In the genomic region with DNA sequence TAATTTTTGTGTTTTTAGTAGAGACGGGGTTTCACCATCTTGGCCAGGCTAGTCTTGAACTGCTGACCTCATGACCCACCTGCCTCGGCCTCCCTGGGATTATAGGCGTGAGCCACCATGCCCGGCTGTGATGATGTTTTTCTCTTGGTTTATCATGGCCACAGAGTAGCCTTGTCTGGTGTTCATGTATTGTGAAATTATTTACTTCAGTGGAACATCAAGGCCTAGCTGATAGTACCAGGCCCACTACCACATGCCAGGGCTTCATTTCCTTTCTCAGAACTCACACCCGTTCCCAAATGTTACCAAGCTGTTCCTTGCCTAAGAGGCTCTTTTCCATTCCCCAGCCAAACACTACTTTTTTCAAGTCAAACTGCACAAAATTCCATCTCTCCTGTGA, we compare ENCODE assay signal across 37 cellular contexts.
"Had no signal": no experiment of that assay in that cellular context is flagged by ENCODE, and none has a peak within 500 bp of the region (broad histone marks: within the 10 kb centered on the region; RNA-seq: fewer than 3 reads in every experiment).

No MANE protein-coding gene starts in this region.

- H3K9me3 Mint-ChIP-seq: activated B cell treated with CpG ODN at 0.5 μM for 24 hours; activated CD4-positive, alpha-beta T cell treated with anti-CD3 and anti-CD28 coated beads, Interleukin-2, amount 10 ng/mL, durations not matched to agents 24 days and 14 days; activated CD8-positive, alpha-beta T cell treated with anti-CD3 and anti-CD28 coated beads for 36 hours; activated naive CD4-positive, alpha-beta T cell treated with anti-CD3 and anti-CD28 coated beads for 36 hours; activated naive CD4-positive, alpha-beta T cell treated with anti-CD3 and anti-CD28 coated beads, Interleukin-2, amount 50 U/mL, for 72 hours; activated naive CD8-positive, alpha-beta T cell treated with anti-CD3 and anti-CD28 coated beads, Interleukin-2, amount 10 ng/mL, durations not matched to agents 7 days and 5 days; activated T-cell treated with anti-CD3 and anti-CD28 coated beads, Interleukin-2, amount 50 U/mL, for 4 hours; activated T-cell treated with anti-CD3 and anti-CD28 coated beads, Interleukin-2, amount 50 U/mL, for 72 hours; activated T-helper 1 cell treated with anti-CD3 and anti-CD28 coated beads, Interleukin-12 subunit alpha, Interleukin-12 subunit beta, Interleukin-2, Interleukin-4 antibody, amounts not matched to agents 30 ng/mL and 10 ng/mL and 1 ng/mL, durations not matched to agents 14 hours and 24 hours and 36 hours; activated T-helper 17 cell treated with anti-CD3 and anti-CD28 coated beads, Interleukin-2, amount 50 U/mL, for 72 hours; T-helper 1 cell treated with Interleukin-12 subunit alpha and Interleukin-12 subunit beta and Interleukin-4 antibody, amounts not matched to agents 30 μg/mL and 1 μg/mL, for 36 hours; T-helper 2 cell treated with Interferon-gamma antibody and Interleukin-4, amounts not matched to agents 5 μg/mL and 100 μg/mL, for 36 hours had no signal

- H3K4me3 Mint-ChIP-seq: activated B cell treated with CpG ODN at 0.5 μM for 24 hours; activated CD4-positive, alpha-beta memory T cell treated with anti-CD3 and anti-CD28 coated beads for 36 hours; activated CD4-positive, alpha-beta T cell treated with anti-CD3 and anti-CD28 coated beads, Interleukin-2, amount 10 ng/mL, durations not matched to agents 24 days and 14 days; activated CD8-positive, alpha-beta T cell treated with anti-CD3 and anti-CD28 coated beads for 36 hours; activated naive CD4-positive, alpha-beta T cell treated with anti-CD3 and anti-CD28 coated beads for 36 hours; activated naive CD8-positive, alpha-beta T cell treated with anti-CD3 and anti-CD28 coated beads, Interleukin-2, amount 10 ng/mL, durations not matched to agents 7 days and 5 days; activated T-cell treated with anti-CD3 and anti-CD28 coated beads, Interleukin-2, amount 50 U/mL, for 4 hours; activated T-cell treated with anti-CD3 and anti-CD28 coated beads, Interleukin-2, amount 50 U/mL, for 72 hours; activated T-helper 1 cell treated with anti-CD3 and anti-CD28 coated beads, Interleukin-12 subunit alpha, Interleukin-12 subunit beta, Interleukin-2, Interleukin-4 antibody, amounts not matched to agents 30 ng/mL and 10 ng/mL and 1 ng/mL, durations not matched to agents 14 hours and 24 hours and 36 hours; activated T-helper 17 cell treated with anti-CD3 and anti-CD28 coated beads, Interleukin-2, amount 50 U/mL, for 72 hours; T-helper 1 cell treated with Interleukin-12 subunit alpha and Interleukin-12 subunit beta and Interleukin-4 antibody, amounts not matched to agents 30 μg/mL and 1 μg/mL, for 36 hours; T-helper 2 cell treated with Interferon-gamma antibody and Interleukin-4, amounts not matched to agents 5 μg/mL and 100 μg/mL, for 36 hours had no signal

- ATAC-seq: activated CD8-positive, alpha-beta T cell treated with anti-CD3 and anti-CD28 coated beads for 36 hours; activated naive CD4-positive, alpha-beta T cell treated with anti-CD3 and anti-CD28 coated beads, Interleukin-2, amount 50 U/mL, for 72 hours; activated T-cell treated with anti-CD3 and anti-CD28 coated beads, Interleukin-2, amount 50 U/mL, for 4 hours; activated T-cell treated with anti-CD3 and anti-CD28 coated beads, Interleukin-2, amount 50 U/mL, for 72 hours; activated T-helper 17 cell treated with anti-CD3 and anti-CD28 coated beads, Interleukin-2, amount 50 U/mL, for 72 hours; body of pancreas had no signal

- H3K9me3 ChIP-seq: adrenal gland, body of pancreas, breast epithelium had no signal

- H3K36me3 Mint-ChIP-seq: activated CD4-positive, alpha-beta memory T cell treated with anti-CD3 and anti-CD28 coated beads for 36 hours; activated naive CD4-positive, alpha-beta T cell treated with anti-CD3 and anti-CD28 coated beads, Interleukin-2, amount 50 U/mL, for 72 hours; activated naive CD8-positive, alpha-beta T cell treated with anti-CD3 and anti-CD28 coated beads, Interleukin-2, amount 10 ng/mL, durations not matched to agents 7 days and 5 days had no signal

- H3K4me1 Mint-ChIP-seq: activated B cell treated with CpG ODN at 0.5 μM for 24 hours; activated T-helper 17 cell treated with anti-CD3 and anti-CD28 coated beads, Interleukin-2, amount 50 U/mL, for 72 hours had no signal

- H3K27ac Mint-ChIP-seq: activated B cell treated with CpG ODN at 0.5 μM for 24 hours; activated CD4-positive, alpha-beta memory T cell treated with anti-CD3 and anti-CD28 coated beads for 36 hours; activated CD4-positive, alpha-beta T cell treated with anti-CD3 and anti-CD28 coated beads, Interleukin-2, amount 10 ng/mL, durations not matched to agents 24 days and 14 days; activated CD8-positive, alpha-beta T cell treated with anti-CD3 and anti-CD28 coated beads for 36 hours; activated naive CD4-positive, alpha-beta T cell treated with anti-CD3 and anti-CD28 coated beads for 36 hours; activated naive CD4-positive, alpha-beta T cell treated with anti-CD3 and anti-CD28 coated beads, Interleukin-2, amount 50 U/mL, for 72 hours; activated naive CD8-positive, alpha-beta T cell treated with anti-CD3 and anti-CD28 coated beads, Interleukin-2, amount 10 ng/mL, durations not matched to agents 7 days and 5 days; activated T-cell treated with anti-CD3 and anti-CD28 coated beads, Interleukin-2, amount 50 U/mL, for 72 hours; activated T-helper 1 cell treated with anti-CD3 and anti-CD28 coated beads, Interleukin-12 subunit alpha, Interleukin-12 subunit beta, Interleukin-2, Interleukin-4 antibody, amounts not matched to agents 30 ng/mL and 10 ng/mL and 1 ng/mL, durations not matched to agents 14 hours and 24 hours and 36 hours; activated T-helper 17 cell treated with anti-CD3 and anti-CD28 coated beads, Interleukin-2, amount 50 U/mL, for 72 hours; T-helper 1 cell treated with Interleukin-12 subunit alpha and Interleukin-12 subunit beta and Interleukin-4 antibody, amounts not matched to agents 30 μg/mL and 1 μg/mL, for 36 hours; T-helper 2 cell treated with Interferon-gamma antibody and Interleukin-4, amounts not matched to agents 5 μg/mL and 100 μg/mL, for 36 hours had no signal

- H3K27me3 Mint-ChIP-seq: activated B cell treated with CpG ODN at 0.5 μM for 24 hours; activated CD4-positive, alpha-beta memory T cell treated with anti-CD3 and anti-CD28 coated beads for 36 hours; activated T-helper 17 cell treated with anti-CD3 and anti-CD28 coated beads, Interleukin-2, amount 50 U/mL, for 72 hours had no signal

- H3K27ac ChIP-seq: body of pancreas, brain microvascular endothelial cell, breast epithelium, VCaP had no signal

- H3K36me3 ChIP-seq: adrenal gland, brain microvascular endothelial cell, breast epithelium had no signal

- FAIRE-seq: astrocyte, TTC549 had no signal

- H3K4me1 ChIP-seq: breast epithelium had no signal

- H3K4me3 ChIP-seq: adrenal gland, body of pancreas, breast epithelium had no signal

- H3K27me3 ChIP-seq: adrenal gland, body of pancreas, brain microvascular endothelial cell, breast epithelium had no signal

- DNase-seq: activated B cell treated with CpG ODN at 0.5 μM for 24 hours; activated CD4-positive, alpha-beta memory T cell treated with anti-CD3 and anti-CD28 coated beads for 36 hours; activated CD4-positive, alpha-beta T cell treated with anti-CD3 and anti-CD28 coated beads for 4 hours; activated CD4-positive, alpha-beta T cell treated with anti-CD3 and anti-CD28 coated beads, Interleukin-2, amount 10 ng/mL, durations not matched to agents 24 days and 14 days; activated CD4-positive, alpha-beta T cell treated with anti-CD3 and anti-CD28 coated beads, Interleukin-2, amount 50 U/mL, for 1 hour; activated CD4-positive, alpha-beta T cell treated with anti-CD3 and anti-CD28 coated beads, Interleukin-2, amount 50 U/mL, for 4 hours; activated CD4-positive, CD25-positive, alpha-beta regulatory T cell treated with anti-CD3 and anti-CD28 coated beads, Interleukin-2, amount 50 U/mL, for 72 hours; activated CD8-positive, alpha-beta memory T cell treated with anti-CD3 and anti-CD28 coated beads, Interleukin-2, amount 50 U/mL, for 4 hours; activated CD8-positive, alpha-beta T cell treated with anti-CD3 and anti-CD28 coated beads for 36 hours; activated effector memory CD4-positive, alpha-beta T cell treated with anti-CD3 and anti-CD28 coated beads, Interleukin-2, amount 50 U/mL, for 16 hours; activated gamma-delta T cell treated with Interleukin-2 at 50 U/mL for 16 hours; activated naive CD4-positive, alpha-beta T cell; activated naive CD4-positive, alpha-beta T cell treated with anti-CD3 and anti-CD28 coated beads for 36 hours; activated naive CD4-positive, alpha-beta T cell treated with anti-CD3 and anti-CD28 coated beads, Interleukin-2, amount 50 U/mL, for 16 hours; activated naive CD8-positive, alpha-beta T cell treated with anti-CD3 and anti-CD28 coated beads, Interleukin-2, amount 10 ng/mL, durations not matched to agents 7 days and 5 days; activated T-cell treated with anti-CD3 and anti-CD28 coated beads for 4 hours; activated T-cell treated with anti-CD3 and anti-CD28 coated beads, Interleukin-2, amount 50 U/mL, for 1 hour; activated T-cell treated with anti-CD3 and anti-CD28 coated beads, Interleukin-2, amount 50 U/mL, for 4 hours; activated T-cell treated with anti-CD3 and anti-CD28 coated beads, Interleukin-2, amount 50 U/mL, for 72 hours; amniotic stem cell; aorta; body of pancreas; brain microvascular endothelial cell; central memory CD4-positive, alpha-beta T cell; T-helper 1 cell; T-helper 2 cell; T-helper 9 cell had no signal
